ENCODE assay signal across 1 cellular context in the genomic region with DNA sequence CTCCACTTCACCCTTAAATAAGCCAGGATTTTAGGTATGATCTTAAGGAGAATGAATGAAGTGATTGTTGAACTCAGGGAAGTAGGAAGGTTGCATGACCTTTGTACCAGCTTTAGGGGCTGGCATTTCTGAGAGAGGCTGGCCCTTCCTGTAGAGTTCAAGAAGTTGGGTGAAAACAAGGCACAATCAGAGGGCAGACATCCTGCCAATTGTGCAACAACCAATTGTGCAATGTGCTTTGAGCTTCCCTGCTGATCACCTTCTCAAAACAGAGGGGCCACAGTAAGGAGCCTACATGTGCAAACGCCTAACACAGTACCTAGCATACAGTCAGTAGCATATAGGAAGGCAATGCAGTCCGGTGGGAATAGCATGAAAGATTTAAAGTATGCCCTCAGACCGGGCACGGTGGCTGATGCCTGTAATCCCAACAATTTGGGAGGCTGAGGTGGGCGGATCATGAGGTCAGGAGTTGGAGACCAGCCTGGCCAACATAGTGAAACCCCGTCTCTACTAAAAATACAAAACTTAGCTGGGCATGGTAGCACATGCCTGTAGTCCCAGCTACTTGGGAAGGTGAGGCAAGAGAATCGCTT.
TF ChIP-seq lines count a peak whose summit lies in the region.

No MANE protein-coding gene starts in this region.

TF ChIP-seq in HepG2, 621 proteins besides CTCF, POLR2A, EP300 and RAD21 (continued from another document):
- TF ChIP-seq ZHX1 (CRISPR knock-in tag; IDR thresholded peaks at IDR 0.05; ENCODE audit: low read depth) (0 out of 2 replicates have a peak, but pooled peaks have one; percentile 34), FOSL1 (CRISPR knock-in tag; IDR thresholded peaks at IDR 0.05; ENCODE audit: borderline replicate concordance) (0 out of 2 replicates have a peak, but pooled peaks have one; percentile 17), KLF9 (CRISPR knock-in tag; IDR thresholded peaks at IDR 0.05; ENCODE audit: low read depth) (0 out of 2 replicates have a peak, but pooled peaks have one; percentile 83), PITX1 (CRISPR knock-in tag; IDR thresholded peaks at IDR 0.05) (peak; percentile 91), TARDBP (CRISPR knock-in tag; IDR thresholded peaks at IDR 0.05) (peak; percentile 97), KAT7 (CRISPR knock-in tag; IDR thresholded peaks at IDR 0.05; ENCODE audit: borderline replicate concordance) (peak; percentile 90; the same call in 1 of the 2 replicates), ZNF776 (CRISPR knock-in tag; IDR thresholded peaks at IDR 0.05) (peak; percentile 47; the same call in 1 of the 2 replicates), TFE3 (CRISPR knock-in tag; IDR thresholded peaks at IDR 0.05) (peak; percentile 89), TGIF2 (CRISPR knock-in tag; IDR thresholded peaks at IDR 0.05) (peak; percentile 90), ZNF280D (CRISPR knock-in tag; IDR thresholded peaks at IDR 0.05) (peak; percentile 88), ZNF556 (CRISPR knock-in tag; IDR thresholded peaks at IDR 0.05; ENCODE audit: borderline replicate concordance) (peak; percentile 73; the same call in 1 of the 2 replicates), ARID4A (CRISPR knock-in tag; IDR thresholded peaks at IDR 0.05; ENCODE audit: borderline replicate concordance) (peak; percentile 79; the same call in 1 of the 2 replicates), ATF1 (CRISPR knock-in tag; IDR thresholded peaks at IDR 0.05) (0 out of 2 replicates have a peak, but pooled peaks have one; percentile 24)
TF ChIP-seq in HepG2: peak in this region for 256.
